22 cellular contexts compared by ENCODE assay signal in the genomic region with DNA sequence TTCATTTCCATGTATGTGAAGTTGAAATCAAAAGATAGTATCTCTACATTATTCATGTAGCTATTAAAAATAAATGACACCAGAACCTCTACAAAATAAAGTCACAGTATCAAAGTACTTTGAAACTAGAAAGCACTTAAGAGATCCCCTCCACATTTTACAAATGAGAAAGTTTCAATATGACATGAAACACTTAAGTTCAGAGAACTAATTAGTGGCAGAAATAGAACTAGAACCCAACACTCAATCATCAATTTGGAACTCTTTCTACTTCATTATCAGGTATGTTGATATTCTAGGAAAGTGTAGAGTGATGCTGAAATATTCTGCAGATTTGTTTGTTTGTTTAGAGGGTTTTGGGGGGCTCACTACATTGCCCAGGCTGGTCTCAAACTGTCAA.
"Had no signal": no experiment of that assay in that cellular context is flagged by ENCODE, and none has a peak within 500 bp of the region (broad histone marks: within the 10 kb centered on the region; RNA-seq: fewer than 3 reads in every experiment).

No MANE protein-coding gene starts in this region.

- H3K9me3 ChIP-seq: esophagus muscularis mucosa, gastroesophageal sphincter, heart left ventricle, left lung, lower lobe of right lung had no signal

- H3K4me3 ChIP-seq: coronary artery, dorsolateral prefrontal cortex, esophagus muscularis mucosa, gastroesophageal sphincter, heart left ventricle, hepatocyte, left lung, lower lobe of right lung had no signal

- H3K4me1 ChIP-seq: esophagus muscularis mucosa, foreskin keratinocyte, gastroesophageal sphincter, heart left ventricle, left lung, lower lobe of right lung had no signal

- H3K27me3 ChIP-seq: dorsolateral prefrontal cortex, esophagus muscularis mucosa, foreskin keratinocyte, gastroesophageal sphincter, heart left ventricle, hepatocyte, left lung had no signal

- H3K27ac ChIP-seq: coronary artery, dorsolateral prefrontal cortex, esophagus muscularis mucosa, foreskin keratinocyte, gastroesophageal sphincter, heart left ventricle, hepatocyte, left lung, lower lobe of right lung had no signal

- H3K4me2 ChIP-seq: hepatocyte had no signal

- DNase-seq: dermis blood vessel endothelial cell; dorsolateral prefrontal cortex; effector CD4-positive, alpha-beta T cell; effector memory CD4-positive, alpha-beta T cell; foreskin keratinocyte; heart left ventricle; hypothalamus; left cardiac atrium; left lung; left ventricle myocardium superior; lower lobe of right lung; mesendoderm; midbrain; naive thymus-derived CD4-positive, alpha-beta T cell had no signal

- FAIRE-seq: endothelial cell of umbilical vein, frontal cortex, islet of Langerhans, keratinocyte had no signal

- ATAC-seq: foreskin keratinocyte; gastroesophageal sphincter; heart left ventricle; left cardiac atrium; left lung; left ventricle myocardium superior; lower lobe of right lung; naive thymus-derived CD4-positive, alpha-beta T cell had no signal
